14 cellular contexts compared by ENCODE assay signal in the genomic region with DNA sequence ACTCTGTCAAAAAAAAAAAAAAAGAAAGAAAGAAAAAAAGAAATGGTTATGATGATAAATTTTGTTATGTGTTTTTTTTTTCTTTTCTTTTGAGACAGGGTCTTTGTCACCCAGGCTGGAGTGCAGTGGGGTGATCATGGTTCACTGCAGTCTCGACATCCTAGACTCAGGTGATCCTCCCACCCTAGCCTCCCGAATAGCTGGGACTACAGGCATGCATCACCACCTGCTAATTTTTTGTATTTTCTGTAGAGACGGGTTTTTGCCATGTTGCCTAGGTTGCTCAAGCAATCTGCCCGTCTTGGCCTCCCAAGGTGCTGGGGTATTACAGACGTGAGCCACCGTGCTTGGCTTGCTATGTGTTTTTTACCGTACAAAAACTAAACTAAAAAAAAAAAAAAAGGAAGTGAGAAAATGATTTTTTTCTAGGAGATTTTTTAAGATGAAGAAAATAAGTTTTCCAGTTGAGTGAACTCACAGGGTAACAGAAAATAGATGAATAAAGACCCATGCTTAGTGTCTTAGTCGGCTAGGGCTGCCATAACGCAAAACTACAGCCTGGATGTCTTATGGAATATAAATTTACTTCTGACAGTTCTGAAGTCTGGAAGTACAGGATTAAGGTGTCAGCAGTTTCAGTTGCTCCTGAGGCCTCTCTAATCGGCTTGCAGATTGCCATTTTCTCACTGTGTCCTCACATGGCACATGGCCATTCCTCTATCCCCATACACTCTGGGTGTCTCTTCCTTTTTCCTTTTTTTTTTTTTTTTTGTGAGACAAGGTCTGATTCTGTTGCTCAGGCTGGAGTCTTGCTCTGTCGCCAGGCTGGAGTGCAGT. TPM values are rescaled to one million over a fixed set of nuclear protein-coding genes. Genes with fewer than 3 reads are reported as not detected.
DNase-seq lines count a peak whose midpoint lies in the region; ATAC-seq and TF ChIP-seq lines count a peak whose summit lies in the region.
"Had no signal": no experiment of that assay in that cellular context is flagged by ENCODE, and none has a peak within 500 bp of the region (broad histone marks: within the 10 kb centered on the region; RNA-seq: fewer than 3 reads in every experiment).

No MANE protein-coding gene starts in this region.

- peak in 1 of 3 donors; percentile 13 for TF ChIP-seq POLR2A in spleen (IDR thresholded peaks at IDR 0.05)

- peak overlapping the region; percentile 44 to 85 (median 66) for H3K27ac ChIP-seq in spleen
- H3K27ac ChIP-seq: sigmoid colon had no signal

- ATAC-seq in GM19043 (IDR thresholded peaks at IDR 0.05; ENCODE audit: low read depth, unreplicated experiment) (peak; percentile 67), HG02623 (IDR thresholded peaks at IDR 0.05; ENCODE audit: unreplicated experiment) (peak; percentile 48)

- peak overlapping the region; percentile 93 to 95 (median 94) for H3K27ac Mint-ChIP-seq in IgD-negative memory B cell

- no peaks in the 10 kb centered on the region for H3K36me3 ChIP-seq in spleen
- H3K36me3 ChIP-seq: sigmoid colon had no signal

- peak overlapping the region; percentile 46 to 83 (median 64) for H3K4me3 Mint-ChIP-seq in IgD-negative memory B cell

- H3K36me3 Mint-ChIP-seq in IgD-negative memory B cell = no peaks in the 10 kb centered on the region

- 47 to 66% (median 58%) methylated on average over 11 of the region's 11 CpGs for WGBS in spleen, 5 donors

- peaks cover 4 to 43% (median 29%) of the 10 kb centered on the region in 6 donors for H3K4me1 ChIP-seq in spleen
- H3K4me1 ChIP-seq: sigmoid colon had no signal

- peaks cover 31 to 37% (median 34%) of the 10 kb centered on the region in 3 donors for H3K4me1 Mint-ChIP-seq in IgD-negative memory B cell

- H3K9me3 Mint-ChIP-seq in IgD-negative memory B cell = peaks cover 0 to 2% (median 0%) of the 10 kb centered on the region in 3 donors

- intact Hi-C loops in spleen (cut with DNase I; ENCODE audit: low total_unique reads) = no loop called here

- no peak for TF ChIP-seq CTCF in spleen (IDR thresholded peaks at IDR 0.05 in 8 of 11, conservative IDR thresholded peaks at IDR 0.05 in 3 of 11)

- H3K27me3 Mint-ChIP-seq in IgD-negative memory B cell = no peaks in the 10 kb centered on the region

- H3K27me3 ChIP-seq in spleen (replicated peaks in 1 of 7) = no peaks in the 10 kb centered on the region
- H3K27me3 ChIP-seq: sigmoid colon had no signal

- H3K9me3 ChIP-seq in spleen = peaks cover 0 to 5% (median 0%) of the 10 kb centered on the region in 8 donors
- H3K9me3 ChIP-seq: sigmoid colon had no signal

- DNase-seq in spleen = peak; percentile 82
- DNase-seq in DMS 273 (lab: John Stamatoyannopoulos, UW; ENCODE audit: unreplicated experiment) = no peak
- no peak for DNase-seq in kidney glomerular epithelial cell (lab: John Stamatoyannopoulos, UW)
- no peak for DNase-seq in DMS 273 treated with DMSO at 0.1 percent for 48 hours (lab: John Stamatoyannopoulos, UW)
- DNase-seq: activated naive CD4-positive, alpha-beta T cell treated with anti-CD3 and anti-CD28 coated beads, Interleukin-2, amount 50 U/mL, for 16 hours; glutamatergic neuron; H7; midbrain; NCI-H748 treated with DMSO at 0.1 percent for 48 hours; sigmoid colon had no signal

- H3K4me3 ChIP-seq in spleen = no peak overlapping the region
- H3K4me3 ChIP-seq: sigmoid colon had no signal

RNA-seq across cellular contexts. Expression of a gene that starts 13.2 kb away (rescaled TPM):
- polyA plus RNA-seq in IgD-negative memory B cell (not detected), spleen (not detected)
- total RNA-seq in spleen = not detected
- total RNA-seq: H7, LHCN-M2, sigmoid colon had no signal
- polyA plus RNA-seq: sigmoid colon had no signal

RNA-seq across cellular contexts. Expression of a gene that starts 15.9 kb away (rescaled TPM):
- 87.7 TPM for polyA plus RNA-seq in IgD-negative memory B cell
- total RNA-seq in spleen = 100 to 1,000 TPM; 219 to 262 (median 233) TPM
- polyA plus RNA-seq in spleen = 10 to 100 TPM; 41.5 to 89.7 (median 71.7) TPM

RNA-seq across cellular contexts. Expression of a gene that starts 37.1 kb away (rescaled TPM):
- polyA plus RNA-seq in IgD-negative memory B cell (12.4 TPM), spleen (1 to 10 TPM; 1.8 to 4.0 (median 3.6) TPM)
- 1 to 10 TPM; 1.1 to 4.5 (median 2.0) TPM for total RNA-seq in spleen
- total RNA-seq: sigmoid colon had no signal

RNA-seq across cellular contexts. Expression of a gene that starts 42.0 kb away (rescaled TPM):
- polyA plus RNA-seq in IgD-negative memory B cell = 5.5 TPM
- total RNA-seq in spleen = 100 to 1,000 TPM in 4 of 7 donors, 10 to 100 TPM in 3; 47.4 to 132 (median 100) TPM
- polyA plus RNA-seq in spleen = 10 to 100 TPM; 34.8 to 56.5 (median 54.4) TPM
